Comparison of ENCODE assay signal across 8 cellular contexts in genomic region chr22:50199251-50199721, GRCh38. TPM values are rescaled to one million over a fixed set of nuclear protein-coding genes. Genes with fewer than 3 reads are reported as not detected.
DNase-seq lines count a peak whose midpoint lies in the region; ATAC-seq and TF ChIP-seq lines count a peak whose summit lies in the region.

No MANE protein-coding gene starts in this region.

- ATAC-seq in stimulated activated naive CD8-positive, alpha-beta T cell treated with anti-CD3 and anti-CD28 coated beads, Interleukin-15, Interleukin-2, amounts not matched to agents 100 U/mL and 50 U/mL, for 24 hours = no peak
- no peak for ATAC-seq in lower lobe of right lung
- no peak for ATAC-seq in gastrocnemius medialis
- no peak for ATAC-seq in HG03571 (IDR thresholded peaks at IDR 0.05; ENCODE audit: unreplicated experiment)

- intact Hi-C loops in activated T-helper 2 cell treated with anti-CD3 and anti-CD28 coated beads, Interferon-gamma antibody, Interleukin-2, Interleukin-4, amounts not matched to agents 10 μg/mL and 5 μg/mL and 100 μg/mL, durations not matched to agents 14 hours and 24 hours and 36 hours (cut with micrococcal nuclease) = no loop called here
- intact Hi-C loops in lower lobe of right lung (cut with DNase I) = no loop called here
- intact Hi-C loops in gastrocnemius medialis (cut with DNase I; ENCODE audit: low total_unique reads) = no loop called here

- in situ Hi-C loops in HAP-1 (cut with MboI; ENCODE audit: low sequenced_read_pairs) = no loop called here
- in situ Hi-C loops in gastrocnemius medialis (cut with MboI; ENCODE audit: low sequenced_read_pairs in 4 of 4) = no loop called here

- peak overlapping the region; percentile 65 for H3K27ac Mint-ChIP-seq in stimulated activated naive CD8-positive, alpha-beta T cell treated with anti-CD3 and anti-CD28 coated beads, Interleukin-15, Interleukin-2, amounts not matched to agents 100 ng/mL and 50 ng/mL, for 24 hours
- peak overlapping the region; percentile 38 for H3K27ac Mint-ChIP-seq in activated T-helper 2 cell treated with anti-CD3 and anti-CD28 coated beads, Interferon-gamma antibody, Interleukin-2, Interleukin-4, amounts not matched to agents 10 μg/mL and 5 μg/mL and 100 μg/mL, durations not matched to agents 14 hours and 24 hours and 36 hours

- H3K4me3 Mint-ChIP-seq in stimulated activated naive CD8-positive, alpha-beta T cell treated with anti-CD3 and anti-CD28 coated beads, Interleukin-15, Interleukin-2, amounts not matched to agents 100 ng/mL and 50 ng/mL, for 24 hours = peak overlapping the region; percentile 60
- H3K4me3 Mint-ChIP-seq in activated T-helper 2 cell treated with anti-CD3 and anti-CD28 coated beads, Interferon-gamma antibody, Interleukin-2, Interleukin-4, amounts not matched to agents 10 μg/mL and 5 μg/mL and 100 μg/mL, durations not matched to agents 14 hours and 24 hours and 36 hours (ENCODE audit: low read depth) = peak overlapping the region; percentile 57

- H3K27me3 ChIP-seq in lower lobe of right lung (ENCODE audit: low read depth) (no peaks in the 10 kb centered on the region), HAP-1 (ENCODE audit: low read depth) (no peaks in the 10 kb centered on the region), gastrocnemius medialis (no peaks in the 10 kb centered on the region)

- peaks cover 10% of the 10 kb centered on the region for H3K36me3 Mint-ChIP-seq in stimulated activated naive CD8-positive, alpha-beta T cell treated with anti-CD3 and anti-CD28 coated beads, Interleukin-15, Interleukin-2, amounts not matched to agents 100 ng/mL and 50 ng/mL, for 24 hours (ENCODE audit: low read depth)
- peaks cover 27% of the 10 kb centered on the region for H3K36me3 Mint-ChIP-seq in activated T-helper 2 cell treated with anti-CD3 and anti-CD28 coated beads, Interferon-gamma antibody, Interleukin-2, Interleukin-4, amounts not matched to agents 10 μg/mL and 5 μg/mL and 100 μg/mL, durations not matched to agents 14 hours and 24 hours and 36 hours (ENCODE audit: low read depth)

- no peak for TF ChIP-seq POLR2A in gastrocnemius medialis (IDR thresholded peaks at IDR 0.05)

- no peaks in the 10 kb centered on the region for H3K27me3 Mint-ChIP-seq in stimulated activated naive CD8-positive, alpha-beta T cell treated with anti-CD3 and anti-CD28 coated beads, Interleukin-15, Interleukin-2, amounts not matched to agents 100 ng/mL and 50 ng/mL, for 24 hours
- no peaks in the 10 kb centered on the region for H3K27me3 Mint-ChIP-seq in activated T-helper 2 cell treated with anti-CD3 and anti-CD28 coated beads, Interferon-gamma antibody, Interleukin-2, Interleukin-4, amounts not matched to agents 10 μg/mL and 5 μg/mL and 100 μg/mL, durations not matched to agents 14 hours and 24 hours and 36 hours (ENCODE audit: low read depth)

- peaks cover 25% of the 10 kb centered on the region for H3K4me1 Mint-ChIP-seq in stimulated activated naive CD8-positive, alpha-beta T cell treated with anti-CD3 and anti-CD28 coated beads, Interleukin-15, Interleukin-2, amounts not matched to agents 100 ng/mL and 50 ng/mL, for 24 hours (ENCODE audit: low read depth)
- peaks cover 9% of the 10 kb centered on the region for H3K4me1 Mint-ChIP-seq in activated T-helper 2 cell treated with anti-CD3 and anti-CD28 coated beads, Interferon-gamma antibody, Interleukin-2, Interleukin-4, amounts not matched to agents 10 μg/mL and 5 μg/mL and 100 μg/mL, durations not matched to agents 14 hours and 24 hours and 36 hours (ENCODE audit: low read depth)

- H3K4me3 ChIP-seq in lower lobe of right lung (no peak overlapping the region), HAP-1 (no peak overlapping the region), gastrocnemius medialis (no peak overlapping the region)

- no peaks in the 10 kb centered on the region for H3K9me3 ChIP-seq in lower lobe of right lung
- H3K9me3 ChIP-seq in HAP-1 = no peaks in the 10 kb centered on the region
- no peaks in the 10 kb centered on the region for H3K9me3 ChIP-seq in gastrocnemius medialis

- TF ChIP-seq CTCF in lower lobe of right lung (IDR thresholded peaks at IDR 0.05) = no peak
- no peak for TF ChIP-seq CTCF in gastrocnemius medialis (IDR thresholded peaks at IDR 0.05 in 4 of 5, conservative IDR thresholded peaks at IDR 0.05 in 1 of 5)

- H3K9me3 Mint-ChIP-seq in stimulated activated naive CD8-positive, alpha-beta T cell treated with anti-CD3 and anti-CD28 coated beads, Interleukin-15, Interleukin-2, amounts not matched to agents 100 ng/mL and 50 ng/mL, for 24 hours = no peaks in the 10 kb centered on the region
- H3K9me3 Mint-ChIP-seq in activated T-helper 2 cell treated with anti-CD3 and anti-CD28 coated beads, Interferon-gamma antibody, Interleukin-2, Interleukin-4, amounts not matched to agents 10 μg/mL and 5 μg/mL and 100 μg/mL, durations not matched to agents 14 hours and 24 hours and 36 hours = no peaks in the 10 kb centered on the region

- DNase-seq in stimulated activated naive CD8-positive, alpha-beta T cell treated with anti-CD3 and anti-CD28 coated beads, Interleukin-15, Interleukin-2, amounts not matched to agents 100 U/mL and 50 U/mL, for 24 hours = no peak
- DNase-seq in activated T-helper 2 cell treated with anti-CD3 and anti-CD28 coated beads, Interferon-gamma antibody, Interleukin-2, Interleukin-4, amounts not matched to agents 10 μg/mL and 5 μg/mL and 100 μg/mL, durations not matched to agents 14 hours and 24 hours and 36 hours (ENCODE audit: low spot score) = no peak
- DNase-seq in lower lobe of right lung (no peak), HAP-1 (ENCODE audit: low spot score in 2 of 2) (no peak), gastrocnemius medialis (no peak), NCI-H82 (lab: John Stamatoyannopoulos, UW) (no peak)

- H3K36me3 ChIP-seq in lower lobe of right lung = peaks cover 53% of the 10 kb centered on the region
- H3K36me3 ChIP-seq in HAP-1 (replicated peaks) = peaks cover 46% of the 10 kb centered on the region
- H3K36me3 ChIP-seq in gastrocnemius medialis = peaks cover 0 to 30% of the 10 kb centered on the region in 2 donors

- H3K4me1 ChIP-seq in lower lobe of right lung = peaks cover 22% of the 10 kb centered on the region
- 0 out of 2 replicates have a peak, but pooled peaks cover 5% of the 10 kb centered on the region for H3K4me1 ChIP-seq in HAP-1
- peaks cover 18 to 20% of the 10 kb centered on the region in 2 donors for H3K4me1 ChIP-seq in gastrocnemius medialis

- H3K27ac ChIP-seq in lower lobe of right lung = peak overlapping the region; percentile 81
- H3K27ac ChIP-seq in gastrocnemius medialis = peak overlapping the region in 2 of 4 donors; percentile 15 to 73

RNA-seq across cellular contexts. Expression of gene SELENOO, which starts 1.5 kb away (rescaled TPM):
- total RNA-seq in activated T-helper 2 cell treated with anti-CD3 and anti-CD28 coated beads, Interferon-gamma antibody, Interleukin-2, Interleukin-4, amounts not matched to agents 10 μg/mL and 5 μg/mL and 100 μg/mL, durations not matched to agents 14 hours and 24 hours and 36 hours = 26.3 and 26.4 TPM in 2 replicates
- total RNA-seq in lower lobe of right lung (18.7 TPM), gastrocnemius medialis (10 to 100 TPM; 26.4 to 54.9 (median 34.0) TPM)

RNA-seq across cellular contexts. Expression of gene TRABD, which starts 13.6 kb away (rescaled TPM):
- total RNA-seq in activated T-helper 2 cell treated with anti-CD3 and anti-CD28 coated beads, Interferon-gamma antibody, Interleukin-2, Interleukin-4, amounts not matched to agents 10 μg/mL and 5 μg/mL and 100 μg/mL, durations not matched to agents 14 hours and 24 hours and 36 hours = 104 and 109 TPM in 2 replicates
- total RNA-seq in lower lobe of right lung (43.7 TPM), gastrocnemius medialis (10 to 100 TPM; 21.4 to 30.3 (median 24.5) TPM)

RNA-seq across cellular contexts. Expression of gene PANX2, which starts 28.8 kb away (rescaled TPM):
- 2.4 and 2.8 TPM in 2 replicates for total RNA-seq in activated T-helper 2 cell treated with anti-CD3 and anti-CD28 coated beads, Interferon-gamma antibody, Interleukin-2, Interleukin-4, amounts not matched to agents 10 μg/mL and 5 μg/mL and 100 μg/mL, durations not matched to agents 14 hours and 24 hours and 36 hours
- total RNA-seq in lower lobe of right lung (2.5 TPM), gastrocnemius medialis (under 1 TPM in 2 of 4 donors, not detected in 2; 0.40 to 0.83 TPM)

RNA-seq across cellular contexts. Expression of gene TUBGCP6, which starts 45.5 kb away (rescaled TPM):
- total RNA-seq in activated T-helper 2 cell treated with anti-CD3 and anti-CD28 coated beads, Interferon-gamma antibody, Interleukin-2, Interleukin-4, amounts not matched to agents 10 μg/mL and 5 μg/mL and 100 μg/mL, durations not matched to agents 14 hours and 24 hours and 36 hours = 48.8 and 49.6 TPM in 2 replicates
- 48.5 TPM for total RNA-seq in lower lobe of right lung
- total RNA-seq in gastrocnemius medialis = 10 to 100 TPM; 18.7 to 27.4 (median 19.2) TPM

RNA-seq across cellular contexts. Expression of gene HDAC10, which starts 51.8 kb away (rescaled TPM):
- 60.0 and 62.9 TPM in 2 replicates for total RNA-seq in activated T-helper 2 cell treated with anti-CD3 and anti-CD28 coated beads, Interferon-gamma antibody, Interleukin-2, Interleukin-4, amounts not matched to agents 10 μg/mL and 5 μg/mL and 100 μg/mL, durations not matched to agents 14 hours and 24 hours and 36 hours
- 47.9 TPM for total RNA-seq in lower lobe of right lung
- total RNA-seq in gastrocnemius medialis = 10 to 100 TPM in 2 of 4 donors, 1 to 10 TPM in 2; 4.1 to 24.9 (median 8.6) TPM
